Comparison of ENCODE assay signal across 22 cellular contexts in genomic region chr16:49993579-49993978, GRCh38.
"Had no signal": no experiment of that assay in that cellular context is flagged by ENCODE, and none has a peak within 500 bp of the region (broad histone marks: within the 10 kb centered on the region; RNA-seq: fewer than 3 reads in every experiment).

No MANE protein-coding gene starts in this region.

- H3K4me1 ChIP-seq: left lung, lower lobe of right lung, pancreas, testis, tibial nerve, upper lobe of right lung, vagina had no signal

- H3K36me3 ChIP-seq: left lung, lower lobe of right lung, pancreas, tibial nerve, upper lobe of right lung, vagina had no signal

- H3K9me3 ChIP-seq: left lung, lower lobe of right lung, pancreas, testis, tibial nerve, upper lobe of right lung, vagina had no signal

- H3K4me3 Mint-ChIP-seq: memory B cell; mesothelial cell of epicardium; natural killer cell; neural crest cell; stimulated activated naive CD8-positive, alpha-beta T cell treated with anti-CD3 and anti-CD28 coated beads, Interleukin-15, Interleukin-2, amounts not matched to agents 100 ng/mL and 50 ng/mL, for 24 hours had no signal

- H3K27ac ChIP-seq: left lung, lower lobe of right lung, pancreas, testis, tibial nerve, upper lobe of right lung, vagina had no signal

- H3K27ac Mint-ChIP-seq: memory B cell; mesothelial cell of epicardium; natural killer cell; progenitor cell of endocrine pancreas; stimulated activated naive CD8-positive, alpha-beta T cell treated with anti-CD3 and anti-CD28 coated beads, Interleukin-15, Interleukin-2, amounts not matched to agents 100 ng/mL and 50 ng/mL, for 24 hours had no signal

- H3K4me1 Mint-ChIP-seq: memory B cell, mesothelial cell of epicardium, natural killer cell, neural crest cell had no signal

- FAIRE-seq: endometrium, frontal cortex, pancreas, small intestine had no signal

- H3K4me3 ChIP-seq: left lung, lower lobe of right lung, pancreas, testis, tibial nerve, upper lobe of right lung, vagina had no signal

- H3K27me3 ChIP-seq: left lung, pancreas, testis, tibial nerve, upper lobe of right lung, vagina had no signal

- H3K9me3 Mint-ChIP-seq: memory B cell; mesothelial cell of epicardium; natural killer cell; neural crest cell; stimulated activated naive CD8-positive, alpha-beta T cell treated with anti-CD3 and anti-CD28 coated beads, Interleukin-15, Interleukin-2, amounts not matched to agents 100 ng/mL and 50 ng/mL, for 24 hours had no signal

- ATAC-seq: esophagus mucosa, left lung, lower lobe of right lung, natural killer cell, pancreas, right cardiac atrium, upper lobe of right lung had no signal

- H3K36me3 Mint-ChIP-seq: memory B cell, mesothelial cell of epicardium, natural killer cell had no signal

- DNase-seq: effector memory CD4-positive, alpha-beta T cell; islet precursor cell; left lung; lower lobe of right lung; natural killer cell; nucleus accumbens; pancreas; right cardiac atrium; small intestine; stimulated activated CD4-positive, alpha-beta T cell treated with anti-CD3 and anti-CD28 coated beads, Interleukin-12 subunit alpha, Interleukin-12 subunit beta, amount 100 ng/mL, for 4 hours; testis; upper lobe of right lung had no signal
